ENCODE assay signal across 20 cellular contexts in the genomic region with DNA sequence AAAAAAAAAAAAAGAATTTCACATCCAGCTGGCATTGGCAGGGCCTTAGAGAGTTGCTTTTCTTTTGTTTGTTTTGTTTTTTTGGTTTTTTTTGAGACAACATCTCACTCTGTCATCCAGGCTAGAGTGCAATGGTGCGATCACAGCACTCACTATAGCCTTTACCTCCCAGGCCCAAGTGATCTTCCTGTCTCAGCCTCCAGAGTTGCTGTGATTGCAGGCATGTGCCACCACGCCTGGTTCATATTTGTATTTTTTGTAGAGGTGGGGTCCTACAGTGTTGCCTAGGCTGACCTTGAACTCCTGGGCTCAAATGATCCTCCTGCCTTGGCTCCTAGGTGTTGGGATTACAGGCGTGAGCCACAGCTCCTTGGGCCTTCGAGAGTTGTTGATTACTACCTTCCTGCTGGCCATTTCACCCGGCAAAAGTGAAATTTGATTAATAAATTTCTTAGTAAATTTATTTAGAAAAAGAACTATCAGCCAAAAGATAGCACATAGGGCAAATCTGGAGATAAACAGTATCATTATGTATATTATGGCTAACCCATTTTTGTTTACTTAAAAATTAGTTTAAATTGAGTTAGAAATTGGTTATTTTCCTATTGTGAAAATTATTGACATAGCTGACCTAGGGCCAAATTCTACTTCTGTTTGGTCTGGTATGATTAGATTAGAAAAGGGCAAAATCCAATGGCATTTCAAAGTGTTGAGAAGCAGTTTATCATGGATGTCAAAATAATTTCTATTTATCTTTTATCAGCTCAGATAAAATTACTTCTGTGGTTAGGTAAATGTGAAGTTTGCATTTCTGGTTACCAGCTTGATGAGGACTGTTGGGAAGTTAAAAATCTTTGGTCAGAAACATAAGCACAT. TPM values are rescaled to one million over a fixed set of nuclear protein-coding genes. Genes with fewer than 3 reads are reported as not detected.
A peak's percentile ranks its signal among the peaks of the same experiment; 100 is the strongest.
DNase-seq lines count a peak whose midpoint lies in the region; ATAC-seq, FAIRE-seq and TF ChIP-seq lines count a peak whose summit lies in the region.
"Had no signal": no experiment of that assay in that cellular context is flagged by ENCODE, and none has a peak within 500 bp of the region (broad histone marks: within the 10 kb centered on the region; RNA-seq: fewer than 3 reads in every experiment).

No MANE protein-coding gene starts in this region.

- H3K36me3 Mint-ChIP-seq in progenitor cell of endocrine pancreas (ENCODE audit: insufficient read depth) (peaks cover 28% of the 10 kb centered on the region), Calu3 (ENCODE audit: insufficient read depth, unreplicated experiment) (peaks cover 5% of the 10 kb centered on the region)

- FAIRE-seq in A549 (lab: Jason Lieb, UNC) = peak; percentile 18
- peak; percentile 77 for FAIRE-seq in HepG2 (lab: Jason Lieb, UNC)
- FAIRE-seq: GM12891, GM19239 had no signal

- in situ Hi-C loops in HepG2 (cut with HindIII; ENCODE audit: extremely low pct_ligation_motif_present, low pct_unique_long_range_greater_than_20kb) = no loop called here

- TF ChIP-seq CTCF in A549 (IDR thresholded peaks at IDR 0.05) (no peak), body of pancreas (IDR thresholded peaks at IDR 0.05) (no peak), HepG2 (CRISPR knock-in tag; IDR thresholded peaks at IDR 0.05) (no peak), progenitor cell of endocrine pancreas (IDR thresholded peaks at IDR 0.05; ENCODE audit: unreplicated experiment) (no peak), Calu3 (IDR thresholded peaks at IDR 0.05; ENCODE audit: unreplicated experiment) (no peak)

- H4K20me1 ChIP-seq in HepG2 (ENCODE audit: insufficient read depth, low read length) = no peaks in the 10 kb centered on the region

- H3K27me3 ChIP-seq in body of pancreas (no peaks in the 10 kb centered on the region), HepG2 (ENCODE audit: control insufficient read depth in 1 of 2, insufficient read depth in 2 of 2, low read length in 2 of 2) (no peaks in the 10 kb centered on the region)
- H3K27me3 ChIP-seq: BLaER1 had no signal

- DNase-seq in A549 (ENCODE audit: low read depth in 1 of 2, low spot score in 1 of 2) = no peak
- no peak for DNase-seq in body of pancreas
- DNase-seq in HepG2 (ENCODE audit: low spot score) = peak; percentile 52
- DNase-seq in progenitor cell of endocrine pancreas (ENCODE audit: low spot score, unreplicated experiment) = no peak
- DNase-seq in NOMO-1 treated with DMSO at 0.1 percent for 48 hours (lab: John Stamatoyannopoulos, UW; ENCODE audit: unreplicated experiment) = no peak
- no peak for DNase-seq in activated CD8-positive, alpha-beta memory T cell treated with anti-CD3 and anti-CD28 coated beads for 24 hours
- DNase-seq in Calu3 = no peak
- DNase-seq: CD4-positive, alpha-beta memory T cell; DMS 273 treated with DMSO at 0.1 percent for 48 hours; DMS53; DND-41; EL; GM23248 had no signal

- H3K9me3 Mint-ChIP-seq in progenitor cell of endocrine pancreas (ENCODE audit: low read depth) = peaks cover 3% of the 10 kb centered on the region
- no peaks in the 10 kb centered on the region for H3K9me3 Mint-ChIP-seq in Calu3 (ENCODE audit: low read depth, unreplicated experiment)
- H3K9me3 Mint-ChIP-seq: CD14-positive monocyte; CD4-positive, alpha-beta memory T cell had no signal

- no peaks in the 10 kb centered on the region for H3K79me2 ChIP-seq in HepG2 (ENCODE audit: insufficient read depth, low read length)

- H3K27me3 Mint-ChIP-seq in progenitor cell of endocrine pancreas (no peaks in the 10 kb centered on the region), Calu3 (ENCODE audit: unreplicated experiment) (no peaks in the 10 kb centered on the region)
- H3K27me3 Mint-ChIP-seq: CD4-positive, alpha-beta memory T cell had no signal

- TF ChIP-seq RAD21 in A549 (conservative IDR thresholded peaks at IDR 0.05 in 1 of 2, IDR thresholded peaks at IDR 0.05 in 1 of 2) (no peak), HepG2 (CRISPR knock-in tag; IDR thresholded peaks at IDR 0.05) (no peak)

- 91% methylated on average over 5 of the region's 5 CpGs for WGBS in A549 (ENCODE audit: missing lambda C conversion rate)
- WGBS in body of pancreas, 2 donors = 44 to 47% methylated on average over 5 of the region's 5 CpGs
- WGBS in HepG2 (ENCODE audit: low lambda C conversion rate) = 46% methylated on average over 5 of the region's 5 CpGs

- H3K36me3 ChIP-seq in body of pancreas (replicated peaks in 1 of 2; ENCODE audit: insufficient read depth in 1 of 2, low read depth in 2 of 2) (peaks cover 0 to 10% of the 10 kb centered on the region in 2 donors), HepG2 (replicated peaks in 1 of 2; ENCODE audit: control insufficient read depth in 1 of 2, insufficient read depth in 2 of 2, low read length in 2 of 2) (peaks cover 5 to 38% of the 10 kb centered on the region in 2 experiments)

- no peak for ATAC-seq in A549
- peak; percentile 35 for ATAC-seq in body of pancreas
- peak; percentile 93 for ATAC-seq in HepG2
- ATAC-seq in HG03280 (IDR thresholded peaks at IDR 0.05; ENCODE audit: unreplicated experiment) = no peak

- H3K4me2 ChIP-seq in A549 = no peak overlapping the region
- H3K4me2 ChIP-seq in HepG2 (ENCODE audit: low read depth, low read length) = 0 out of 2 replicates have a peak overlapping the region, but pooled peaks have one; percentile 21
- H3K4me2 ChIP-seq: BLaER1 had no signal

- BruUV-seq in HepG2 (replicated peaks; lab: Mats Ljungman, UMichigan) = no TSS peak
- BruUV-seq in Calu3 (replicated peaks; lab: Mats Ljungman, UMichigan) = no TSS peak

- H3K4me3 ChIP-seq in A549 = no peak overlapping the region
- H3K4me3 ChIP-seq in body of pancreas = no peak overlapping the region
- H3K4me3 ChIP-seq in HepG2 (replicated peaks in 1 of 3; ENCODE audit: insufficient read depth in 1 of 3, low read depth in 2 of 3, low read length in 3 of 3) = no peak overlapping the region; a peak in 2 of 6 replicates
- H3K4me3 ChIP-seq: BLaER1, GM23248, HAP-1 had no signal

- CTCF ChIA-PET in A549 (lab: Yijun Ruan, JAX) (interaction anchor here (0.7 to 1.8 kb wide), 4 partner anchors 12 to 59 kb away, joined by 3 to 4 read pairs (median 4); a partner anchor contains a TSS), HepG2 (lab: Yijun Ruan, JAX; ENCODE audit: low intra/inter-chr PET ratio, low total read pairs) (no interaction called here), Calu3 (lab: Charles Lee) (no interaction called here)

- H3K9me3 ChIP-seq in A549 (no peaks in the 10 kb centered on the region), body of pancreas (no peaks in the 10 kb centered on the region), HepG2 (ENCODE audit: low read length) (no peaks in the 10 kb centered on the region)
- H3K9me3 ChIP-seq: BLaER1, HAP-1 had no signal

- TF ChIP-seq EP300 in A549 (IDR thresholded peaks at IDR 0.05) = no peak
- TF ChIP-seq EP300 in HepG2 (IDR thresholded peaks at IDR 0.05; ENCODE audit: low read depth in 2 of 2, low read length in 2 of 2) = peak in 1 of 2 experiments; percentile 64; a peak in 2 of 4 replicates
- no peak for TF ChIP-seq EP300 in HepG2 (CRISPR knock-in tag; IDR thresholded peaks at IDR 0.05; ENCODE audit: borderline replicate concordance)

- no peak overlapping the region for H2AFZ ChIP-seq in HepG2 (ENCODE audit: low read length)
- H2AFZ ChIP-seq: GM23248 had no signal

- H3K27ac ChIP-seq in A549 (no peak overlapping the region), body of pancreas (peak overlapping the region in 2 of 4 donors; percentile 37 to 45), HepG2 (ENCODE audit: extremely low read length, insufficient read depth, low read length) (peak overlapping the region; percentile 61)
- H3K27ac ChIP-seq: 22Rv1, BLaER1, GM23248 had no signal

- no peak overlapping the region for H3K9ac ChIP-seq in HepG2 (ENCODE audit: insufficient read depth, low read depth, low read length)
- H3K9ac ChIP-seq: BLaER1, GM23248 had no signal

- H3K4me1 ChIP-seq in A549 (no peaks in the 10 kb centered on the region), body of pancreas (peaks cover 12% of the 10 kb centered on the region), HepG2 (ENCODE audit: insufficient read depth, low read length) (peaks cover 39% of the 10 kb centered on the region)
- H3K4me1 ChIP-seq: HAP-1 had no signal

- H3K27ac Mint-ChIP-seq in progenitor cell of endocrine pancreas (peak overlapping the region; percentile 62), Calu3 (ENCODE audit: unreplicated experiment) (no peak overlapping the region)

- TF ChIP-seq POLR2A in A549 (IDR thresholded peaks at IDR 0.05; ENCODE audit: low read length) = no peak
- no peak for TF ChIP-seq POLR2A in body of pancreas (IDR thresholded peaks at IDR 0.05)
- no peak for TF ChIP-seq POLR2A in HepG2 (IDR thresholded peaks at IDR 0.05; ENCODE audit: insufficient read depth in 1 of 2, low read depth in 2 of 2, low read length in 2 of 2)

- intact Hi-C loops in body of pancreas (cut with DNase I) = no loop called here
- intact Hi-C loops in HepG2 (cut with micrococcal nuclease; ENCODE audit: unreplicated experiment) = no loop called here
- intact Hi-C loops in Calu3 (cut with micrococcal nuclease; ENCODE audit: unreplicated experiment) = no loop called here

- H3K4me1 Mint-ChIP-seq in progenitor cell of endocrine pancreas (ENCODE audit: low read depth) (peaks cover 13% of the 10 kb centered on the region), Calu3 (ENCODE audit: low read depth, unreplicated experiment) (peaks cover 9% of the 10 kb centered on the region)

- POLR2A ChIA-PET in A549 (lab: Yijun Ruan, JAX) = interaction anchor here (1.2 kb wide), 1 partner anchor 13 kb away, joined by 3 read pairs; a partner anchor contains a TSS
- POLR2A ChIA-PET in HepG2 (lab: Yijun Ruan, JAX) = interaction anchor here (1.2 to 1.6 kb wide), 2 partner anchors 11 to 12 kb away, joined by 3 to 4 read pairs; a partner anchor contains a TSS

- no peak overlapping the region for H3K4me3 Mint-ChIP-seq in progenitor cell of endocrine pancreas (ENCODE audit: low read depth)
- no peak overlapping the region for H3K4me3 Mint-ChIP-seq in Calu3 (ENCODE audit: low read depth, unreplicated experiment)
- H3K4me3 Mint-ChIP-seq: CD14-positive monocyte; CD4-positive, alpha-beta memory T cell had no signal

RNA-seq across cellular contexts. Expression of a gene that starts 12.6 kb away (rescaled TPM):
- polyA plus RNA-seq in A549 (2011; rRNA removed) (41.5 and 50.1 TPM in 2 replicates), A549 (2017; fragmentation: RNase III; extraction: RNeasy Plus Mini Kit Qiagen cat#74134 plus additional on column Dnase treatment) (32.6 to 37.0 TPM (median 33.7 TPM) in 3 replicates), HepG2 (2011; rRNA removed) (7.6 and 12.9 TPM in 2 replicates)
- polyA plus RNA-seq in A549 (2012; cell fraction: cytosol; rRNA removed) = 20.0 and 22.0 TPM in 2 replicates
- polyA plus RNA-seq in A549 (2012; cell fraction: nucleus; rRNA removed) = 3.7 and 6.2 TPM in 2 replicates
- 7.2 and 9.8 TPM in 2 replicates for polyA minus RNA-seq in A549 (2011; rRNA and poly(A)+ RNA removed)
- total RNA-seq in body of pancreas (1 to 10 TPM in 1 of 2 donors, not detected in 1; 5.2 TPM), HepG2 (2016; rRNA removed; fragmentation: Illumina TruSeq; extraction: Trizol) (22.4 and 37.8 TPM in 2 replicates), progenitor cell of endocrine pancreas (22.0 and 29.7 TPM in 2 replicates), Calu3 (2022) (35.2 and 35.4 TPM in 2 replicates)
- total RNA-seq in HepG2 (2016; cell fraction: cytosol; rRNA removed; fragmentation: Illumina TruSeq; extraction: Trizol; ENCODE audit: low read depth) = 2.9 and 3.8 TPM in 2 replicates
- 24.5 and 40.5 TPM in 2 replicates for total RNA-seq in HepG2 (2016; cell fraction: insoluble cytoplasmic fraction; rRNA removed; fragmentation: Illumina TruSeq; extraction: Trizol)
- 4.5 and 7.5 TPM in 2 replicates for total RNA-seq in HepG2 (2016; cell fraction: membrane; rRNA removed; fragmentation: Illumina TruSeq; extraction: Trizol)
- total RNA-seq in HepG2 (2016; cell fraction: nucleus; rRNA removed; fragmentation: Illumina TruSeq; extraction: Trizol) = 15.4 and 16.8 TPM in 2 replicates
- polyA plus RNA-seq in HepG2 (2011; cell fraction: cytosol; rRNA removed) = 8.2 and 8.8 TPM in 2 replicates
- 7.1 and 8.9 TPM in 2 replicates for polyA plus RNA-seq in HepG2 (2011; cell fraction: nucleus; rRNA removed)
- polyA plus RNA-seq in HepG2 (2012) = 11.1 and 26.5 TPM in 2 replicates
- polyA plus RNA-seq in HepG2 (2016; cell fraction: cytosol; fragmentation: Illumina TruSeq; extraction: Trizol; ENCODE audit: low read depth) = 1.9 and 2.1 TPM in 2 replicates
- 27.7 and 30.4 TPM in 2 replicates for polyA plus RNA-seq in HepG2 (2016; cell fraction: insoluble cytoplasmic fraction; fragmentation: Illumina TruSeq; extraction: Trizol; ENCODE audit: low read depth)
- polyA plus RNA-seq in HepG2 (2016; cell fraction: membrane; fragmentation: Illumina TruSeq; extraction: Trizol; ENCODE audit: low read depth) = 3.2 and 3.7 TPM in 2 replicates
- 13.9 and 18.1 TPM in 2 replicates for polyA plus RNA-seq in HepG2 (2016; cell fraction: nucleus; fragmentation: Illumina TruSeq; extraction: Trizol; ENCODE audit: insufficient read depth, low read depth)
- polyA minus RNA-seq in HepG2 (2011; rRNA and poly(A)+ RNA removed; ENCODE audit: low replicate concordance) = 1.8 and 6.6 TPM in 2 replicates
- polyA minus RNA-seq in HepG2 (2011; cell fraction: cytosol; rRNA and poly(A)+ RNA removed) = 4.1 and 7.1 TPM in 2 replicates
- 18.9 and 28.3 TPM in 2 replicates for polyA minus RNA-seq in HepG2 (2011; cell fraction: nucleus; rRNA and poly(A)+ RNA removed)

RNA-seq across cellular contexts. Expression of a gene that starts 53.6 kb away (rescaled TPM):
- polyA plus RNA-seq in A549 (2011; rRNA removed) = 3.4 and 6.3 TPM in 2 replicates
- 0.74 and 1.0 TPM in 2 replicates for polyA plus RNA-seq in A549 (2012; cell fraction: cytosol; rRNA removed)
- 0.23 and 0.36 TPM in 2 replicates for polyA plus RNA-seq in A549 (2012; cell fraction: nucleus; rRNA removed)
- polyA plus RNA-seq in A549 (2017; fragmentation: RNase III; extraction: RNeasy Plus Mini Kit Qiagen cat#74134 plus additional on column Dnase treatment) = 2.1 to 2.8 TPM (median 2.3 TPM) in 3 replicates
- polyA minus RNA-seq in A549 (2011; rRNA and poly(A)+ RNA removed) = 1.2 and 1.6 TPM in 2 replicates
- total RNA-seq in body of pancreas = 1 to 10 TPM in 1 of 2 donors, not detected in 1; 2.1 TPM
- total RNA-seq in HepG2 (2016; rRNA removed; fragmentation: Illumina TruSeq; extraction: Trizol) = 5.7 and 6.6 TPM in 2 replicates
- 2.9 and 4.6 TPM in 2 replicates for total RNA-seq in HepG2 (2016; cell fraction: cytosol; rRNA removed; fragmentation: Illumina TruSeq; extraction: Trizol; ENCODE audit: low read depth)
- 6.5 and 7.4 TPM in 2 replicates for total RNA-seq in HepG2 (2016; cell fraction: insoluble cytoplasmic fraction; rRNA removed; fragmentation: Illumina TruSeq; extraction: Trizol)
- total RNA-seq in HepG2 (2016; cell fraction: membrane; rRNA removed; fragmentation: Illumina TruSeq; extraction: Trizol) = 2.8 and 4.0 TPM in 2 replicates
- 6.1 and 8.7 TPM in 2 replicates for total RNA-seq in HepG2 (2016; cell fraction: nucleus; rRNA removed; fragmentation: Illumina TruSeq; extraction: Trizol)
- 1.5 and 2.2 TPM in 2 replicates for polyA plus RNA-seq in HepG2 (2011; rRNA removed)
- 1.7 and 4.9 TPM in 2 replicates for polyA plus RNA-seq in HepG2 (2011; cell fraction: cytosol; rRNA removed)
- 1.1 and 1.6 TPM in 2 replicates for polyA plus RNA-seq in HepG2 (2011; cell fraction: nucleus; rRNA removed)
- 1.6 and 3.5 TPM in 2 replicates for polyA plus RNA-seq in HepG2 (2012)
- 1.8 and 2.8 TPM in 2 replicates for polyA plus RNA-seq in HepG2 (2016; cell fraction: cytosol; fragmentation: Illumina TruSeq; extraction: Trizol; ENCODE audit: low read depth)
- polyA plus RNA-seq in HepG2 (2016; cell fraction: insoluble cytoplasmic fraction; fragmentation: Illumina TruSeq; extraction: Trizol; ENCODE audit: low read depth) = 5.9 and 6.8 TPM in 2 replicates
- 2.6 and 3.5 TPM in 2 replicates for polyA plus RNA-seq in HepG2 (2016; cell fraction: membrane; fragmentation: Illumina TruSeq; extraction: Trizol; ENCODE audit: low read depth)
- 1.7 and 7.0 TPM in 2 replicates for polyA plus RNA-seq in HepG2 (2016; cell fraction: nucleus; fragmentation: Illumina TruSeq; extraction: Trizol; ENCODE audit: insufficient read depth, low read depth)
- polyA minus RNA-seq in HepG2 (2011; rRNA and poly(A)+ RNA removed; ENCODE audit: low replicate concordance) = 0.44 and 1.1 TPM in 2 replicates
- 1.6 and 2.0 TPM in 2 replicates for polyA minus RNA-seq in HepG2 (2011; cell fraction: cytosol; rRNA and poly(A)+ RNA removed)
- 8.1 and 9.9 TPM in 2 replicates for polyA minus RNA-seq in HepG2 (2011; cell fraction: nucleus; rRNA and poly(A)+ RNA removed)
- total RNA-seq in progenitor cell of endocrine pancreas = 3.9 and 4.3 TPM in 2 replicates
- 1.9 and 3.7 TPM in 2 replicates for total RNA-seq in Calu3 (2022)
- total RNA-seq: GM23248 had no signal

RNA-seq across cellular contexts. Expression of a gene that starts 53.7 kb away (rescaled TPM):
- 45.5 and 51.7 TPM in 2 replicates for polyA plus RNA-seq in A549 (2011; rRNA removed)
- polyA plus RNA-seq in A549 (2012; cell fraction: cytosol; rRNA removed) = 6.2 and 7.1 TPM in 2 replicates
- polyA plus RNA-seq in A549 (2012; cell fraction: nucleus; rRNA removed) = 4.0 and 7.1 TPM in 2 replicates
- polyA plus RNA-seq in A549 (2017; fragmentation: RNase III; extraction: RNeasy Plus Mini Kit Qiagen cat#74134 plus additional on column Dnase treatment) = 20.8 to 21.7 TPM (median 21.4 TPM) in 3 replicates
- polyA minus RNA-seq in A549 (2011; rRNA and poly(A)+ RNA removed) = 40.5 and 51.0 TPM in 2 replicates
- 10 to 100 TPM; 13.8 to 23.1 TPM for total RNA-seq in body of pancreas
- total RNA-seq in HepG2 (2016; rRNA removed; fragmentation: Illumina TruSeq; extraction: Trizol) = 28.8 and 41.9 TPM in 2 replicates
- 57.9 and 65.3 TPM in 2 replicates for total RNA-seq in HepG2 (2016; cell fraction: cytosol; rRNA removed; fragmentation: Illumina TruSeq; extraction: Trizol; ENCODE audit: low read depth)
- total RNA-seq in HepG2 (2016; cell fraction: insoluble cytoplasmic fraction; rRNA removed; fragmentation: Illumina TruSeq; extraction: Trizol) = 26.5 and 42.6 TPM in 2 replicates
- 20.6 and 24.8 TPM in 2 replicates for total RNA-seq in HepG2 (2016; cell fraction: membrane; rRNA removed; fragmentation: Illumina TruSeq; extraction: Trizol)
- 35.3 and 36.6 TPM in 2 replicates for total RNA-seq in HepG2 (2016; cell fraction: nucleus; rRNA removed; fragmentation: Illumina TruSeq; extraction: Trizol)
- 9.3 and 11.4 TPM in 2 replicates for polyA plus RNA-seq in HepG2 (2011; rRNA removed)
- polyA plus RNA-seq in HepG2 (2011; cell fraction: cytosol; rRNA removed) = 5.1 and 8.8 TPM in 2 replicates
- polyA plus RNA-seq in HepG2 (2011; cell fraction: nucleus; rRNA removed) = 8.6 and 9.3 TPM in 2 replicates
- 15.7 and 16.0 TPM in 2 replicates for polyA plus RNA-seq in HepG2 (2012)
- polyA plus RNA-seq in HepG2 (2016; cell fraction: cytosol; fragmentation: Illumina TruSeq; extraction: Trizol; ENCODE audit: low read depth) = 1.2 and 1.4 TPM in 2 replicates
- 28.2 and 30.7 TPM in 2 replicates for polyA plus RNA-seq in HepG2 (2016; cell fraction: insoluble cytoplasmic fraction; fragmentation: Illumina TruSeq; extraction: Trizol; ENCODE audit: low read depth)
- polyA plus RNA-seq in HepG2 (2016; cell fraction: membrane; fragmentation: Illumina TruSeq; extraction: Trizol; ENCODE audit: low read depth) = 4.9 and 5.7 TPM in 2 replicates
- 31.7 and 38.1 TPM in 2 replicates for polyA plus RNA-seq in HepG2 (2016; cell fraction: nucleus; fragmentation: Illumina TruSeq; extraction: Trizol; ENCODE audit: insufficient read depth, low read depth)
- 23.2 and 39.5 TPM in 2 replicates for polyA minus RNA-seq in HepG2 (2011; rRNA and poly(A)+ RNA removed; ENCODE audit: low replicate concordance)
- 17.8 and 20.7 TPM in 2 replicates for polyA minus RNA-seq in HepG2 (2011; cell fraction: cytosol; rRNA and poly(A)+ RNA removed)
- 35.4 and 53.0 TPM in 2 replicates for polyA minus RNA-seq in HepG2 (2011; cell fraction: nucleus; rRNA and poly(A)+ RNA removed)
- total RNA-seq in progenitor cell of endocrine pancreas = 68.2 and 73.3 TPM in 2 replicates
- 59.9 and 63.4 TPM in 2 replicates for total RNA-seq in Calu3 (2022)

Comparison
In these comparisons a context has a peak if more than half of its experiments do, and no peak if none do; other contexts are left out.
1. ATAC-seq: peak in body of pancreas (single experiment) and HepG2 (single experiment); none in A549 (0 of 2) and HG03280 (single experiment).